14 cellular contexts compared by ENCODE assay signal in genomic region chr1:173267453-173267945, GRCh38.
DNase-seq lines count a peak whose midpoint lies in the region; ATAC-seq and TF ChIP-seq lines count a peak whose summit lies in the region.
"Had no signal": no experiment of that assay in that cellular context is flagged by ENCODE, and none has a peak within 500 bp of the region (broad histone marks: within the 10 kb centered on the region; RNA-seq: fewer than 3 reads in every experiment).

No MANE protein-coding gene starts in this region.

- H3K36me3 ChIP-seq in endodermal cell (ENCODE audit: control insufficient read depth, insufficient read depth, low read length) = no peaks in the 10 kb centered on the region
- H3K36me3 ChIP-seq in GM23338 (ENCODE audit: insufficient read depth) = no peaks in the 10 kb centered on the region
- H3K36me3 ChIP-seq: prostate gland had no signal

- 60 to 80% methylated on average over 1 to 2 of the region's 2 CpGs for WGBS in endodermal cell (ENCODE audit: insufficient coverage in 1 of 2, insufficient read length in 1 of 2), 2 experiments

- DNase-seq in GM12865 (ENCODE audit: low read depth) = peak; percentile 21
- peak; percentile 38 for DNase-seq in OCI-M1 (lab: John Stamatoyannopoulos, UW)
- no peak for DNase-seq in endodermal cell
- no peak for DNase-seq in COR-L47 (lab: John Stamatoyannopoulos, UW)
- DNase-seq in NCI-H1930 (lab: John Stamatoyannopoulos, UW) = no peak
- no peak for DNase-seq in GM23338 (ENCODE audit: low spot score)
- DNase-seq: activated CD8-positive, alpha-beta memory T cell treated with anti-CD3 and anti-CD28 coated beads for 24 hours; activated naive CD4-positive, alpha-beta T cell treated with anti-CD3 and anti-CD28 coated beads, Interleukin-2, amount 50 U/mL, for 16 hours; DMS79; hippocampal formation; NCI-H187; stimulated activated CD4-positive, alpha-beta T cell treated with anti-CD3 and anti-CD28 coated beads, Interleukin-4, amount 100 ng/mL, for 24 hours had no signal

- H3K9me2 ChIP-seq in GM23338 (ENCODE audit: insufficient read depth) = no peaks in the 10 kb centered on the region

- no peak overlapping the region for H3K4me3 ChIP-seq in GM12865 (ENCODE audit: low read depth, low read length)
- H3K4me3 ChIP-seq in endodermal cell (ENCODE audit: low read length) = no peak overlapping the region
- H3K4me3 ChIP-seq in GM23338 = no peak overlapping the region
- H3K4me3 ChIP-seq: prostate gland had no signal

- H3K4me1 ChIP-seq in endodermal cell (ENCODE audit: control insufficient read depth, insufficient read depth, low read length) (peaks cover 6% of the 10 kb centered on the region), GM23338 (ENCODE audit: insufficient read depth) (no peaks in the 10 kb centered on the region; the same call in 1 of the 2 replicates)
- H3K4me1 ChIP-seq: prostate gland had no signal

- H3K9me3 ChIP-seq in endodermal cell (ENCODE audit: control insufficient read depth, low read length) = peaks cover 11% of the 10 kb centered on the region
- H3K9me3 ChIP-seq: prostate gland had no signal

- H3K79me2 ChIP-seq in GM23338 (replicated peaks; ENCODE audit: insufficient read depth) = no peaks in the 10 kb centered on the region

- H3K9me3 Mint-ChIP-seq in endodermal cell (peaks cover 5% of the 10 kb centered on the region), GM23338 (no peaks in the 10 kb centered on the region)
- peaks cover 3% of the 10 kb centered on the region for H3K9me3 Mint-ChIP-seq in stimulated activated memory B cell treated with anti-CD40 and anti-IgM and Interleukin-4, amounts not matched to agents 10 μg/mL and 1 μg/mL and 100 μg/mL, for 72 hours

- peak overlapping the region; percentile 78 for H3K27ac Mint-ChIP-seq in endodermal cell
- H3K27ac Mint-ChIP-seq in stimulated activated memory B cell treated with anti-CD40 and anti-IgM and Interleukin-4, amounts not matched to agents 10 μg/mL and 1 μg/mL and 100 μg/mL, for 72 hours = peak overlapping the region; percentile 53
- no peak overlapping the region for H3K27ac Mint-ChIP-seq in GM23338

- H3K4me1 Mint-ChIP-seq in endodermal cell (peaks cover 32% of the 10 kb centered on the region), GM23338 (peaks cover 7% of the 10 kb centered on the region; the same call in 1 of the 3 replicates)
- H3K4me1 Mint-ChIP-seq in stimulated activated memory B cell treated with anti-CD40 and anti-IgM and Interleukin-4, amounts not matched to agents 10 μg/mL and 1 μg/mL and 100 μg/mL, for 72 hours = peaks cover 36% of the 10 kb centered on the region

- no peaks in the 10 kb centered on the region for H4K20me1 ChIP-seq in GM23338 (replicated peaks; ENCODE audit: insufficient read depth)

- H3K27me3 ChIP-seq in endodermal cell (ENCODE audit: control insufficient read depth, insufficient read depth, low read length, poor library complexity, severe bottlenecking) (no peaks in the 10 kb centered on the region), GM23338 (ENCODE audit: insufficient read depth) (no peaks in the 10 kb centered on the region)

- no peak overlapping the region for H3K27ac ChIP-seq in endodermal cell (ENCODE audit: low read depth, low read length)
- no peak overlapping the region for H3K27ac ChIP-seq in GM23338 (ENCODE audit: low read depth)
- H3K27ac ChIP-seq: prostate gland had no signal

- H2AFZ ChIP-seq in GM23338 = no peak overlapping the region

- H3K27me3 Mint-ChIP-seq in endodermal cell (ENCODE audit: insufficient read depth) (no peaks in the 10 kb centered on the region), GM23338 (ENCODE audit: insufficient read depth, low read depth, poor library complexity) (peaks cover 3% of the 10 kb centered on the region)
- no peaks in the 10 kb centered on the region for H3K27me3 Mint-ChIP-seq in stimulated activated memory B cell treated with anti-CD40 and anti-IgM and Interleukin-4, amounts not matched to agents 10 μg/mL and 1 μg/mL and 100 μg/mL, for 72 hours

- TF ChIP-seq CTCF in GM12865 (IDR thresholded peaks at IDR 0.05; ENCODE audit: insufficient read depth, low read depth, low read length, missing control alignments) (no peak), endodermal cell (conservative IDR thresholded peaks at IDR 0.05) (no peak), GM23338 (conservative IDR thresholded peaks at IDR 0.05; ENCODE audit: low read depth in 2 of 2) (no peak)

- H3K4me3 Mint-ChIP-seq in endodermal cell = no peak overlapping the region
- peak overlapping the region; percentile 14 for H3K4me3 Mint-ChIP-seq in stimulated activated memory B cell treated with anti-CD40 and anti-IgM and Interleukin-4, amounts not matched to agents 10 μg/mL and 1 μg/mL and 100 μg/mL, for 72 hours
- H3K4me3 Mint-ChIP-seq in GM23338 = no peak overlapping the region

- H3K4me2 ChIP-seq in GM23338 = no peak overlapping the region

- H3K36me3 Mint-ChIP-seq in endodermal cell (ENCODE audit: low read depth) (no peaks in the 10 kb centered on the region), GM23338 (ENCODE audit: low read depth) (no peaks in the 10 kb centered on the region)
- peaks cover 5% of the 10 kb centered on the region for H3K36me3 Mint-ChIP-seq in stimulated activated memory B cell treated with anti-CD40 and anti-IgM and Interleukin-4, amounts not matched to agents 10 μg/mL and 1 μg/mL and 100 μg/mL, for 72 hours

- no peak overlapping the region for H3K9ac ChIP-seq in endodermal cell (ENCODE audit: extremely low read depth, low read length, poor library complexity, severe bottlenecking)

- ATAC-seq in stimulated activated memory B cell treated with anti-CD40 and anti-IgM and Interleukin-4, amounts not matched to agents 10 μg/mL and 1 μg/mL and 100 μg/mL, for 72 hours = peak; percentile 75
- ATAC-seq in GM23338 = no peak

- no peaks in the 10 kb centered on the region for H3F3A ChIP-seq in GM23338 (replicated peaks; ENCODE audit: low read depth)

TF ChIP-seq in GM23338, 12 proteins besides CTCF, POLR2A, EP300 and RAD21 (continues in another document):
- no peak for TF ChIP-seq POLR2AphosphoS5 (IDR thresholded peaks at IDR 0.05; ENCODE audit: low read depth)
- no peak for TF ChIP-seq ZNF114 (CRISPR knock-in tag; IDR thresholded peaks at IDR 0.05)
- TF ChIP-seq REST (IDR thresholded peaks at IDR 0.05; ENCODE audit: unreplicated experiment) = no peak

Comparison
In these comparisons a context has a peak if more than half of its experiments do, and no peak if none do; other contexts are left out.
1. DNase-seq: peak in GM12865 (single experiment) and OCI-M1 (single experiment); none in endodermal cell (single experiment), COR-L47 (single experiment), NCI-H1930 (0 of 2) and GM23338 (single experiment).